Comparison of ENCODE assay signal across 18 cellular contexts in the genomic region with DNA sequence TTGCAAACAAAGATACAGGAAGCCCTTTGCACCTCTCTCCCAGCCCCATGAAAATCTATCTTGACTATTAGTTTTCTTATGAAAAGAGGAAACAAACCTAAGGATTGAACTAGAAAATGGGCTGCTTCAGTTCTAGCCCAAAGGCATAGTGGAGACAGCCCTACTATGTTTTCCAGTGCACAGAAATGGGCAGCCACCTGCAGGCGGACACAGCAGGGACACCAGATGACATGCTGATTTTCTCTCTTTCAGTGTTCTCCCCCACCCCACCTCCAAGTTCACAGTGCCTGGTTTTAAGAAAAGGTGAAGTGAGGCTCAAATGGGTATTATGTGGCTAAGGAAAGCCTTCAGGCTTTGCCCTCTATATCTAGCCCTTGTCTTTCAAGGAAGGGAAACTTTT. TPM values are rescaled to one million over a fixed set of nuclear protein-coding genes. Genes with fewer than 3 reads are reported as not detected.
DNase-seq lines count a peak whose midpoint lies in the region; ATAC-seq, FAIRE-seq and TF ChIP-seq lines count a peak whose summit lies in the region.
"Had no signal": no experiment of that assay in that cellular context is flagged by ENCODE, and none has a peak within 500 bp of the region (broad histone marks: within the 10 kb centered on the region; RNA-seq: fewer than 3 reads in every experiment).

No MANE protein-coding gene starts in this region.

- WGBS in HUES64: 22% methylated on average over 1 of the region's 1 CpG
- 93% methylated on average over 1 of the region's 1 CpG for WGBS in hepatocyte (ENCODE audit: low lambda C conversion rate, missing lambda C conversion rate)

- peak; percentile 34 for DNase-seq in GM23338 (ENCODE audit: low spot score)
- DNase-seq in hepatocyte (ENCODE audit: low spot score): no peak
- DNase-seq in kidney: no peak
- DNase-seq: CD4-positive, alpha-beta memory T cell; EL; GOT3; HFFc6; MM.1S; NCI-H2081 treated with DMSO at 0.1 percent for 48 hours; NCI-H748 treated with DMSO at 0.1 percent for 48 hours; Right ventricle myocardium superior had no signal

- H3K4me3 ChIP-seq in GM23338: peak overlapping the region; percentile 10; the same call in 1 of the 2 replicates
- no peak overlapping the region for H3K4me3 ChIP-seq in HUES64 (ENCODE audit: low read length)
- no peak overlapping the region for H3K4me3 ChIP-seq in hepatocyte
- no peak overlapping the region for H3K4me3 ChIP-seq in neuron (ENCODE audit: low read length)
- no peak overlapping the region for H3K4me3 ChIP-seq in kidney (ENCODE audit: low read length in 2 of 2)
- H3K4me3 ChIP-seq: BLaER1 had no signal

- H3K79me2 ChIP-seq in GM23338 (replicated peaks; ENCODE audit: insufficient read depth) (no peaks in the 10 kb centered on the region), hepatocyte (no peaks in the 10 kb centered on the region)

- H4K20me1 ChIP-seq in GM23338 (replicated peaks; ENCODE audit: insufficient read depth) (no peaks in the 10 kb centered on the region), hepatocyte (ENCODE audit: insufficient read depth, poor library complexity, severe bottlenecking) (no peaks in the 10 kb centered on the region)
- H4K20me1 ChIP-seq: BLaER1 had no signal

- H3K4me1 ChIP-seq in GM23338 (ENCODE audit: insufficient read depth) (peaks cover 31% of the 10 kb centered on the region), HUES64 (ENCODE audit: insufficient read depth, low read length) (peaks cover 31% of the 10 kb centered on the region), hepatocyte (ENCODE audit: insufficient read depth) (peaks cover 34% of the 10 kb centered on the region), neuron (ENCODE audit: insufficient read depth, low read length) (peaks cover 28% of the 10 kb centered on the region), kidney (ENCODE audit: control insufficient read depth in 1 of 2, insufficient read depth in 1 of 2, low read depth in 1 of 2, low read length in 2 of 2) (peaks cover 0 to 6% of the 10 kb centered on the region in 2 donors)
- H3K4me1 ChIP-seq: BLaER1 had no signal

- ATAC-seq in GM23338 (peak; percentile 84), HG03196 (IDR thresholded peaks at IDR 0.05; ENCODE audit: unreplicated experiment) (no peak), HG03571 (IDR thresholded peaks at IDR 0.05; ENCODE audit: unreplicated experiment) (no peak)

- no peak for FAIRE-seq in kidney (lab: Jason Lieb, UNC)
- FAIRE-seq: GM12891 had no signal

- H3K4me1 Mint-ChIP-seq in GM23338: peaks cover 32% of the 10 kb centered on the region
- H3K4me1 Mint-ChIP-seq: CD4-positive, alpha-beta memory T cell; IgD-negative memory B cell had no signal

- H3K4me2 ChIP-seq in GM23338 (peak overlapping the region; percentile 57), hepatocyte (no peak overlapping the region)
- H3K4me2 ChIP-seq: BLaER1 had no signal

- TF ChIP-seq CTCF in GM23338 (conservative IDR thresholded peaks at IDR 0.05; ENCODE audit: low read depth in 2 of 2) (no peak), hepatocyte (IDR thresholded peaks at IDR 0.05; ENCODE audit: poor library complexity) (no peak), kidney (IDR thresholded peaks at IDR 0.05; ENCODE audit: borderline replicate concordance, extremely low read depth, insufficient read depth) (no peak)

- no peak overlapping the region for H3K27ac Mint-ChIP-seq in GM23338
- H3K27ac Mint-ChIP-seq: CD4-positive, alpha-beta memory T cell; HFFc6; IgD-negative memory B cell had no signal

- H3K9me3 ChIP-seq in HUES64 (ENCODE audit: insufficient read depth, low read depth, low read length) (no peaks in the 10 kb centered on the region), hepatocyte (ENCODE audit: low read depth) (no peaks in the 10 kb centered on the region), neuron (ENCODE audit: low read length) (no peaks in the 10 kb centered on the region), kidney (ENCODE audit: control insufficient read depth in 1 of 2, low read length in 2 of 2) (no peaks in the 10 kb centered on the region)
- H3K9me3 ChIP-seq: BLaER1 had no signal

- no peaks in the 10 kb centered on the region; the same call in 2 of the 3 replicates for H3K9me3 Mint-ChIP-seq in GM23338
- H3K9me3 Mint-ChIP-seq: CD4-positive, alpha-beta memory T cell; HFFc6; IgD-negative memory B cell had no signal

- intact Hi-C loops in kidney (cut with DNase I): no loop called here

- H3F3A ChIP-seq in GM23338 (replicated peaks; ENCODE audit: low read depth): no peaks in the 10 kb centered on the region; the same call in 1 of the 2 replicates

- H3K4me3 Mint-ChIP-seq in GM23338: no peak overlapping the region
- H3K4me3 Mint-ChIP-seq: CD4-positive, alpha-beta memory T cell; HFFc6; IgD-negative memory B cell had no signal

- H3K27me3 ChIP-seq in GM23338 (ENCODE audit: insufficient read depth) (no peaks in the 10 kb centered on the region), HUES64 (ENCODE audit: insufficient read depth, low read length) (no peaks in the 10 kb centered on the region), hepatocyte (no peaks in the 10 kb centered on the region), neuron (ENCODE audit: insufficient read depth, low read length) (no peaks in the 10 kb centered on the region)
- H3K27me3 ChIP-seq: BLaER1 had no signal

- H2AFZ ChIP-seq in GM23338: no peak overlapping the region
- no peak overlapping the region for H2AFZ ChIP-seq in hepatocyte
- H2AFZ ChIP-seq in neuron (ENCODE audit: low read depth, low read length): peak overlapping the region; percentile 28

- H3K27ac ChIP-seq in GM23338 (ENCODE audit: low read depth) (no peak overlapping the region), HUES64 (ENCODE audit: low read depth, low read length) (peak overlapping the region; percentile 54; the same call in 1 of the 2 replicates), hepatocyte (peak overlapping the region; percentile 83), kidney (ENCODE audit: low read depth in 2 of 2, low read length in 2 of 2) (no peak overlapping the region)
- H3K27ac ChIP-seq: BLaER1 had no signal

- H3K9me2 ChIP-seq in GM23338 (ENCODE audit: insufficient read depth) (no peaks in the 10 kb centered on the region), hepatocyte (replicated peaks; ENCODE audit: insufficient read depth) (no peaks in the 10 kb centered on the region)

- H3K27me3 Mint-ChIP-seq in GM23338 (ENCODE audit: insufficient read depth, low read depth, poor library complexity): peaks cover 3% of the 10 kb centered on the region
- H3K27me3 Mint-ChIP-seq: IgD-negative memory B cell had no signal

- H3K36me3 ChIP-seq in GM23338 (ENCODE audit: insufficient read depth) (no peaks in the 10 kb centered on the region), HUES64 (ENCODE audit: insufficient read depth, low read length) (no peaks in the 10 kb centered on the region), hepatocyte (replicated peaks; ENCODE audit: insufficient read depth, low read depth) (no peaks in the 10 kb centered on the region), neuron (ENCODE audit: insufficient read depth, low read length) (no peaks in the 10 kb centered on the region), kidney (ENCODE audit: control insufficient read depth in 1 of 2, insufficient read depth in 2 of 2, low read length in 2 of 2) (no peaks in the 10 kb centered on the region)
- H3K36me3 ChIP-seq: BLaER1 had no signal

- H3K36me3 Mint-ChIP-seq in GM23338 (ENCODE audit: low read depth): no peaks in the 10 kb centered on the region
- H3K36me3 Mint-ChIP-seq: CD4-positive, alpha-beta memory T cell had no signal

- peak overlapping the region; percentile 7; the same call in 1 of the 2 replicates for H3K9ac ChIP-seq in HUES64 (ENCODE audit: low read depth, low read length)
- H3K9ac ChIP-seq in kidney (ENCODE audit: low read length in 2 of 2): no peak overlapping the region
- H3K9ac ChIP-seq: BLaER1 had no signal

TF ChIP-seq in GM23338, 12 proteins besides CTCF, POLR2A, EP300 and RAD21 (continues in another document):
- TF ChIP-seq ZNF331 (CRISPR knock-in tag; IDR thresholded peaks at IDR 0.05; ENCODE audit: low read depth): no peak
- TF ChIP-seq ZNF114 (CRISPR knock-in tag; IDR thresholded peaks at IDR 0.05): no peak
- TF ChIP-seq NANOG (IDR thresholded peaks at IDR 0.05; ENCODE audit: borderline replicate concordance): no peak
- no peak for TF ChIP-seq POLR2AphosphoS5 (IDR thresholded peaks at IDR 0.05; ENCODE audit: low read depth)
- TF ChIP-seq EZH2phosphoT487 (IDR thresholded peaks at IDR 0.05; ENCODE audit: unreplicated experiment): no peak

RNA-seq across cellular contexts. Expression of gene DDX50, which starts 23.6 kb away (rescaled TPM):
- 37.2 and 38.9 TPM in 2 replicates for total RNA-seq in GM23338 (2014; rRNA removed; shearing (Covaris generic))
- polyA plus RNA-seq in GM23338 (2016; fragmentation: Nextera tagmentation; extraction: Ambion mirVana) (33.0 and 37.2 TPM in 2 replicates), hepatocyte (19.5 and 21.6 TPM in 2 replicates), kidney (ENCODE audit: insufficient read depth, low read depth, low replicate concordance) (24.0 TPM)
- polyA plus RNA-seq in HUES64 (2013, experiment 1 of 2): 36.2 TPM
- 44.8 TPM for polyA plus RNA-seq in HUES64 (2013, experiment 2 of 2)
- total RNA-seq in hepatocyte (40.5 and 40.9 TPM in 2 replicates), kidney (33.1 TPM)

RNA-seq across cellular contexts. Expression of gene STOX1, which starts 50.2 kb away (rescaled TPM):
- total RNA-seq in GM23338 (2014; rRNA removed; shearing (Covaris generic)): 2.2 and 2.7 TPM in 2 replicates
- polyA plus RNA-seq in GM23338 (2016; fragmentation: Nextera tagmentation; extraction: Ambion mirVana) (1.6 and 1.7 TPM in 2 replicates), hepatocyte (1.6 and 3.7 TPM in 2 replicates), kidney (ENCODE audit: insufficient read depth, low read depth, low replicate concordance) (1.5 TPM)
- polyA plus RNA-seq in HUES64 (2013, experiment 1 of 2): 4.0 TPM
- 4.2 TPM for polyA plus RNA-seq in HUES64 (2013, experiment 2 of 2)
- total RNA-seq in hepatocyte (5.5 and 6.4 TPM in 2 replicates), kidney (1.5 TPM)

Comparison
In these comparisons a context has a peak if more than half of its experiments do, and no peak if none do; other contexts are left out.
1. H3K27ac ChIP-seq: peak in HUES64 (single experiment) and hepatocyte (single experiment); none in GM23338 (single experiment) and kidney (0 of 2).